ENCODE assay signal across 9 cellular contexts in genomic region chr12:96343347-96343954, GRCh38. TPM values are rescaled to one million over a fixed set of nuclear protein-coding genes. Genes with fewer than 3 reads are reported as not detected.
DNase-seq lines count a peak whose midpoint lies in the region; ATAC-seq and TF ChIP-seq lines count a peak whose summit lies in the region.
"Had no signal": no experiment of that assay in that cellular context is flagged by ENCODE, and none has a peak within 500 bp of the region (broad histone marks: within the 10 kb centered on the region; RNA-seq: fewer than 3 reads in every experiment).

No MANE protein-coding gene starts in this region.

- H4K20me1 ChIP-seq in Loucy (ENCODE audit: insufficient read depth, low read length, poor library complexity, severe bottlenecking) = peaks cover 43% of the 10 kb centered on the region

- peaks cover 83% of the 10 kb centered on the region for H3K79me2 ChIP-seq in Loucy (ENCODE audit: insufficient read depth, low read length)

- DNase-seq in mucosa of descending colon (no peak), SJCRH30 (no peak), midbrain (lab: John Stamatoyannopoulos, UW) (no peak), vagina (ENCODE audit: extremely low spot score in 2 of 2) (no peak)
- DNase-seq: HCEC 1CT had no signal

- H3K27me3 ChIP-seq in Loucy (ENCODE audit: insufficient read depth, low read length, poor library complexity, severe bottlenecking) = no peaks in the 10 kb centered on the region
- H3K27me3 ChIP-seq in SJCRH30 = no peaks in the 10 kb centered on the region
- no peaks in the 10 kb centered on the region for H3K27me3 ChIP-seq in vagina

- H3F3A ChIP-seq in Loucy (ENCODE audit: low read depth) = peaks cover 6% of the 10 kb centered on the region; the same call in 1 of the 2 replicates

- no peak overlapping the region for H3K27ac ChIP-seq in SJCRH30
- H3K27ac ChIP-seq in vagina = no peak overlapping the region

- H3K36me3 ChIP-seq in Loucy (ENCODE audit: insufficient read depth, low read length) (peaks cover 6% of the 10 kb centered on the region), mucosa of descending colon (ENCODE audit: low read depth) (no peaks in the 10 kb centered on the region), SJCRH30 (no peaks in the 10 kb centered on the region), vagina (peaks cover 0 to 7% of the 10 kb centered on the region in 2 donors)

- peak; percentile 75 for ATAC-seq in GM18519 (IDR thresholded peaks at IDR 0.05; ENCODE audit: low FRiP score, unreplicated experiment)
- ATAC-seq in GM21619 (IDR thresholded peaks at IDR 0.05; ENCODE audit: unreplicated experiment) = peak; percentile 81
- peak; percentile 38 for ATAC-seq in mucosa of descending colon
- ATAC-seq: Panc1 had no signal

- H3K4me3 ChIP-seq in Loucy (ENCODE audit: low read length, poor library complexity, severe bottlenecking) (peak overlapping the region; percentile 33), mucosa of descending colon (no peak overlapping the region), SJCRH30 (no peak overlapping the region), vagina (no peak overlapping the region)

- H2AFZ ChIP-seq in Loucy (ENCODE audit: low read length) = no peak overlapping the region

- TF ChIP-seq POLR2A in vagina (IDR thresholded peaks at IDR 0.05) = no peak

- peak overlapping the region; percentile 48 for H3K4me2 ChIP-seq in Loucy (ENCODE audit: low read depth, low read length, poor library complexity, severe bottlenecking)

- intact Hi-C loops in mucosa of descending colon (cut with DNase I, micrococcal nuclease) = no loop called here
- intact Hi-C loops in vagina (cut with DNase I) = no loop called here

- no peak overlapping the region for H3K9ac ChIP-seq in Loucy (ENCODE audit: low read depth, low read length, poor library complexity, severe bottlenecking)

- H3K9me2 ChIP-seq in Loucy (replicated peaks; ENCODE audit: low read depth, low read length) = no peaks in the 10 kb centered on the region

- TF ChIP-seq CTCF in Loucy (conservative IDR thresholded peaks at IDR 0.05; ENCODE audit: low read length) (no peak), mucosa of descending colon (IDR thresholded peaks at IDR 0.05) (no peak), vagina (IDR thresholded peaks at IDR 0.05) (no peak)

- H3K9me3 ChIP-seq in Loucy (ENCODE audit: insufficient read depth, low read depth, low read length) = peaks cover 10% of the 10 kb centered on the region
- peaks cover 17% of the 10 kb centered on the region for H3K9me3 ChIP-seq in mucosa of descending colon
- H3K9me3 ChIP-seq in SJCRH30 (replicated peaks) = peaks cover 7% of the 10 kb centered on the region; the same call in 1 of the 2 replicates
- H3K9me3 ChIP-seq in vagina = peaks cover 10% of the 10 kb centered on the region

- H3K4me1 ChIP-seq in Loucy (ENCODE audit: insufficient read depth, low read length, poor library complexity, severe bottlenecking) (peaks cover 32% of the 10 kb centered on the region), mucosa of descending colon (ENCODE audit: low read depth) (peaks cover 15% of the 10 kb centered on the region), SJCRH30 (no peaks in the 10 kb centered on the region), vagina (peaks cover 19% of the 10 kb centered on the region)

RNA-seq across cellular contexts. Expression of gene CDK17, which starts 56.8 kb away (rescaled TPM):
- 10 to 100 TPM; 19.5 to 43.5 (median 24.0) TPM for total RNA-seq in mucosa of descending colon
- total RNA-seq in SJCRH30 (2014; rRNA removed; shearing (Covaris generic)) = 20.7 and 28.0 TPM in 2 replicates
- 72.4 TPM for total RNA-seq in vagina
